Comparison of ENCODE assay signal across 1 cellular context in the genomic region with DNA sequence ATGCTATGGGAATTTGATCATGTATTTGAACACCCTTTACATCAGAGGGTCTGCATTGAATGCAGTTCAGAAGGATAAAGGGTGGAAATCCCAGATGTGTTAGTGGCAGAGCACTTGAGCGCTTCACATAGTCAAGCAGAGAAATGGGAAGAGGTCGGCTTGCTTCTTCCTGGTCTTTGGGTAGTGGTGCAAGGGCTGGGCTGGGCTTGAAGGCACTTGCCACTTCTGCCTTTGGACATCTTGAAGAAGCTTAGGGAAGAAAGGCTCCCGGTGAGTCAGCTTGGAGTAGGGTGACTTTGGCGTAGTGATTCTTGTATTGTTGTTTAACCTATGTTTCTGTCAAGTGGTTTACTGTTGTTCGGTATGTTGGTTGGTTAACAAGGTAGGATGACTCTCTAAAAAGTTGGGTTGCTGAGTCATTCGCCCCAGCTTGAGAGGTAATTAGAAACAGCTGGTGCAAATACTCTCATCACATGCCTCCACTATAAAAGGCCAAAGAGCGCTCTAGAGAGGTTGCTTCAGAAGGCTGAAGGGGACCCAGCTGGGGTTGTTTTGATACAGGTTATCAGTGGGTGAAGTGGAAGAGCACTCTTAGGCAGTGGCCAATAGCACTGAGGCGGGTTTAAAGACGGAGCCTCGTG.
TF ChIP-seq lines count a peak whose summit lies in the region.

No MANE protein-coding gene starts in this region.

TF ChIP-seq in IMR-90, 13 proteins besides CTCF, POLR2A, EP300 and RAD21:
- TF ChIP-seq MAFK (IDR thresholded peaks at IDR 0.05; ENCODE audit: low read depth, low read length) (peak; percentile 26; the same call in 1 of the 2 replicates), NFE2L2 (IDR thresholded peaks at IDR 0.05; ENCODE audit: low read depth, low read length) (peak; percentile 92), RCOR1 (IDR thresholded peaks at IDR 0.05; ENCODE audit: insufficient replicate concordance, low read length) (no peak), FOS (IDR thresholded peaks at IDR 0.05; ENCODE audit: low read depth, low read length) (peak; percentile 87), RFX5 (IDR thresholded peaks at IDR 0.05; ENCODE audit: low read depth, low read length) (no peak), CEBPB (IDR thresholded peaks at IDR 0.05; ENCODE audit: low read depth, low read length) (peak; percentile 16; the same call in 1 of the 2 replicates), BHLHE40 (IDR thresholded peaks at IDR 0.05; ENCODE audit: low read depth, low read length) (peak; percentile 63)
